12 cellular contexts compared by ENCODE assay signal in genomic region chr5:143812085-143812705, GRCh38. TPM values are rescaled to one million over a fixed set of nuclear protein-coding genes. Genes with fewer than 3 reads are reported as not detected.
DNase-seq lines count a peak whose midpoint lies in the region; ATAC-seq, FAIRE-seq and TF ChIP-seq lines count a peak whose summit lies in the region.
"Had no signal": no experiment of that assay in that cellular context is flagged by ENCODE, and none has a peak within 500 bp of the region (broad histone marks: within the 10 kb centered on the region; RNA-seq: fewer than 3 reads in every experiment).

Gene HMHB1, plus strand, starts transcription at chr5:143812161.

- DNase-seq in GM06990 (ENCODE audit: extremely low read depth, insufficient read length) (peak; percentile 43), NAMALWA (ENCODE audit: low spot score) (peak; percentile 34), H1 (ENCODE audit: low read depth in 1 of 2, low spot score in 2 of 2) (no peak), transverse colon (no peak), HEK293T (ENCODE audit: extremely low spot score) (no peak), NCI-H187 treated with DMSO at 0.1 percent for 48 hours (lab: John Stamatoyannopoulos, UW) (no peak)
- no peak for DNase-seq in activated CD4-positive, CD25-positive, alpha-beta regulatory T cell (lab: John Stamatoyannopoulos, UW)
- DNase-seq: activated CD4-positive, alpha-beta T cell treated with anti-CD3 and anti-CD28 coated beads, Interleukin-2, amount 50 U/mL, for 1 hour; nucleus accumbens had no signal

- H2AK5ac ChIP-seq in H1 (ENCODE audit: low read depth, low read length), result no peak within 1 kb of the TSS

- H3K14ac ChIP-seq in H1 (ENCODE audit: insufficient read length), result no peak within 1 kb of the TSS

- H4K5ac ChIP-seq in H1 (ENCODE audit: insufficient read length, low read depth, low read length), result no peak within 1 kb of the TSS

- H3K56ac ChIP-seq in H1 (replicated peaks; ENCODE audit: insufficient read length, low read depth, low read length), result no peak within 1 kb of the TSS

- in situ Hi-C loops in transverse colon (cut with MboI; ENCODE audit: low pct_ligation_motif_present in 1 of 4, low pct_unique_long_range_greater_than_20kb in 1 of 4, low sequenced_read_pairs in 3 of 4), result loop anchor here in 1 of 4 donors (25.0 kb wide), 2 partner anchors 375 to 800 kb away; no protein-coding TSS in a partner anchor

- TF ChIP-seq EP300 in H1 (IDR thresholded peaks at IDR 0.05; ENCODE audit: borderline replicate concordance in 1 of 2, low read depth in 2 of 2, low read length in 2 of 2) (no peak), transverse colon (IDR thresholded peaks at IDR 0.05; ENCODE audit: low read depth) (no peak)

- CTCF ChIA-PET in H1 (lab: Charles Lee; ENCODE audit: partially characterized antibody) (interaction anchor here (1.2 kb wide), 1 partner anchor 12 kb away, joined by 3 read pairs; no protein-coding TSS in a partner anchor), HEK293T (lab: Yijun Ruan, JAX) (no interaction called here)

- TF ChIP-seq CTCF in GM06990 (IDR thresholded peaks at IDR 0.05; ENCODE audit: insufficient read depth, low read length, poor library complexity, severe bottlenecking) (no peak), H1 (IDR thresholded peaks at IDR 0.05; ENCODE audit: control extremely low read depth in 1 of 3, insufficient read depth in 1 of 3, low read depth in 1 of 3, low read length in 3 of 3) (no peak), transverse colon (IDR thresholded peaks at IDR 0.05) (no peak)

- no peak within 1 kb of the TSS for H3K18ac ChIP-seq in H1 (ENCODE audit: extremely low read depth, low read length)

- no peak within 1 kb of the TSS for H3K4me2 ChIP-seq in H1 (ENCODE audit: insufficient read depth in 1 of 2, low read depth in 2 of 2, low read length in 2 of 2)
- H3K4me2 ChIP-seq: hepatocyte had no signal

- ATAC-seq in GM19463 (IDR thresholded peaks at IDR 0.05; ENCODE audit: unreplicated experiment), result peak; percentile 70

- H3K79me2 ChIP-seq in H1 (ENCODE audit: control insufficient read depth in 1 of 2, insufficient read depth in 2 of 2, low read length in 2 of 2), result no peaks in the 10 kb centered on the region
- H3K79me2 ChIP-seq: hepatocyte had no signal

- no peaks in the 10 kb centered on the region for H3K79me1 ChIP-seq in H1 (ENCODE audit: low read depth, low read length)

- H3K4me3 ChIP-seq in GM06990 (replicated peaks; ENCODE audit: low read depth, low read length), result peak within 1 kb of the TSS; percentile 50
- H3K4me3 ChIP-seq in H1 (ENCODE audit: extremely low read depth in 1 of 4, insufficient read depth in 2 of 4, low read depth in 3 of 4, low read length in 4 of 4), result no peak within 1 kb of the TSS
- H3K4me3 ChIP-seq in transverse colon, result no peak within 1 kb of the TSS
- H3K4me3 ChIP-seq: hepatocyte had no signal

- H3K36me3 ChIP-seq in GM06990 (ENCODE audit: control insufficient read depth, insufficient read depth, low read length) (no peaks in the 10 kb centered on the region), H1 (ENCODE audit: control insufficient read depth in 2 of 4, insufficient read depth in 4 of 4, low read length in 3 of 4) (no peaks in the 10 kb centered on the region), transverse colon (no peaks in the 10 kb centered on the region)

- TF ChIP-seq RAD21 in H1 (IDR thresholded peaks at IDR 0.05 in 1 of 2, conservative IDR thresholded peaks at IDR 0.05 in 1 of 2; ENCODE audit: low read depth in 2 of 2, low read length in 2 of 2), result no peak

- no peak within 1 kb of the TSS for H2BK15ac ChIP-seq in H1 (ENCODE audit: low read length)

- H3K27ac ChIP-seq in H1 (ENCODE audit: low read depth, low read length) (no peak within 1 kb of the TSS), transverse colon (no peak within 1 kb of the TSS)
- H3K27ac ChIP-seq: hepatocyte had no signal

- no peaks in the 10 kb centered on the region for H4K20me1 ChIP-seq in H1 (replicated peaks in 1 of 2; ENCODE audit: control insufficient read depth in 1 of 2, insufficient read depth in 2 of 2, low read length in 2 of 2)

- H2BK5ac ChIP-seq in H1 (ENCODE audit: low read depth, low read length), result no peak within 1 kb of the TSS

- H3K23me2 ChIP-seq in H1 (ENCODE audit: low read depth, low read length), result no peaks in the 10 kb centered on the region

- no peak within 1 kb of the TSS for H2BK120ac ChIP-seq in H1 (replicated peaks; ENCODE audit: low read depth, low read length)

- H3K4me1 ChIP-seq in H1 (replicated peaks in 1 of 4; ENCODE audit: control insufficient read depth in 3 of 4, insufficient read depth in 4 of 4, low read length in 3 of 4) (no peaks in the 10 kb centered on the region), transverse colon (no peaks in the 10 kb centered on the region)

- 93% methylated on average over 16 of the region's 16 CpGs; no CpG with 5 or more reads in 1 of the 2 experiments for WGBS in H1 (ENCODE audit: extremely low coverage in 1 of 2, insufficient coverage in 1 of 2, insufficient read length in 1 of 2, insufficient replicate concordance in 2 of 2, low coverage in 1 of 2, low lambda C conversion rate in 2 of 2, missing lambda C conversion rate in 1 of 2), 2 experiments
- WGBS in transverse colon (ENCODE audit: low coverage in 1 of 2), 2 donors, result 68 to 83% methylated on average over 12 to 16 of the region's 16 CpGs

- intact Hi-C loops in transverse colon (cut with DNase I; ENCODE audit: low total_unique reads), result no loop called here

- no peak for FAIRE-seq in H1 (lab: Jason Lieb, UNC)

- H2BK12ac ChIP-seq in H1 (ENCODE audit: low read depth, low read length), result no peak within 1 kb of the TSS

- no peak within 1 kb of the TSS for H4K91ac ChIP-seq in H1 (replicated peaks; ENCODE audit: insufficient read length, low read length)

- H3K9me3 ChIP-seq in H1 (ENCODE audit: insufficient read depth in 2 of 2, low read depth in 1 of 2, low read length in 1 of 2) (no peaks in the 10 kb centered on the region), transverse colon (no peaks in the 10 kb centered on the region)

- no peak within 1 kb of the TSS for H3K4ac ChIP-seq in H1 (replicated peaks; ENCODE audit: insufficient read length, low read depth, low read length)

- H3K27me3 ChIP-seq in GM06990 (replicated peaks; ENCODE audit: control insufficient read depth, insufficient read depth, low read length), result no peaks in the 10 kb centered on the region
- no peaks in the 10 kb centered on the region for H3K27me3 ChIP-seq in H1 (replicated peaks in 1 of 4; ENCODE audit: control insufficient read depth in 3 of 4, extremely low read depth in 1 of 4, insufficient read depth in 3 of 4, low read length in 3 of 4)
- H3K27me3 ChIP-seq in transverse colon, result no peaks in the 10 kb centered on the region
- H3K27me3 ChIP-seq: hepatocyte had no signal

- no peak within 1 kb of the TSS for H4K8ac ChIP-seq in H1 (ENCODE audit: extremely low read depth, insufficient read depth, low read length)

- no peak within 1 kb of the TSS for H3K9ac ChIP-seq in H1 (replicated peaks in 1 of 4; ENCODE audit: extremely low read depth in 1 of 4, low read depth in 3 of 4, low read length in 3 of 4)

- no peak within 1 kb of the TSS for H3K23ac ChIP-seq in H1 (ENCODE audit: insufficient read length)

- TF ChIP-seq POLR2A in H1 (IDR thresholded peaks at IDR 0.05; ENCODE audit: control extremely low read depth in 1 of 2, low read depth in 2 of 2, low read length in 2 of 2) (no peak), transverse colon (IDR thresholded peaks at IDR 0.05) (no peak)

- H2AFZ ChIP-seq in H1 (ENCODE audit: low read length), result peak within 1 kb of the TSS; percentile 74; the same call in 1 of the 2 replicates
- H2AFZ ChIP-seq: hepatocyte had no signal

- POLR2A ChIA-PET in H1 (lab: Charles Lee; ENCODE audit: partially characterized antibody), result interaction anchor here (1.0 kb wide), 1 partner anchor 8 kb away, joined by 3 read pairs; no protein-coding TSS in a partner anchor
- POLR2A ChIA-PET in HEK293T (lab: Yijun Ruan, JAX), result no interaction called here

- H2BK20ac ChIP-seq in H1 (ENCODE audit: low read length), result no peak within 1 kb of the TSS

TF ChIP-seq in H1, 55 proteins besides CTCF, POLR2A, EP300 and RAD21:
- no peak for TF ChIP-seq KDM4A (IDR thresholded peaks at IDR 0.05; ENCODE audit: low read depth, low read length, severe bottlenecking)
- TF ChIP-seq MAX (IDR thresholded peaks at IDR 0.05), result no peak
- TF ChIP-seq GTF2F1 (IDR thresholded peaks at IDR 0.05; ENCODE audit: borderline replicate concordance, low read depth, low read length), result no peak
- no peak for TF ChIP-seq CTBP2 (IDR thresholded peaks at IDR 0.05; ENCODE audit: borderline replicate concordance, insufficient read depth, insufficient read length, low read length)

TF ChIP-seq in HEK293T, 16 proteins besides CTCF, POLR2A, EP300 and RAD21:
- TF ChIP-seq CTBP1 (IDR thresholded peaks at IDR 0.05; ENCODE audit: borderline replicate concordance), result no peak

RNA-seq across cellular contexts. Expression of gene HMHB1, which starts in this region (rescaled TPM):
- not detected in 2 replicates for total RNA-seq in H1 (2021; fragmentation: NEBNext Ultra II Directional; extraction: Animal tissue kit (Norgen Biotek cat#: 25700))
- not detected in 2 replicates for polyA plus RNA-seq in H1 (2011; rRNA removed)
- not detected for polyA plus RNA-seq in H1 (2011; cell fraction: cytosol; rRNA removed)
- not detected for polyA plus RNA-seq in H1 (2011; cell fraction: nucleus; rRNA removed)
- not detected in 4 replicates for polyA plus RNA-seq in H1 (2012, experiment 1 of 2)
- not detected for polyA plus RNA-seq in H1 (2012, experiment 2 of 2)
- not detected for polyA plus RNA-seq in H1 (2013, experiment 1 of 2)
- polyA plus RNA-seq in H1 (2013, experiment 2 of 2), result not detected
- polyA minus RNA-seq in H1 (2011; rRNA and poly(A)+ RNA removed), result not detected in 2 replicates
- not detected for polyA minus RNA-seq in H1 (2011; cell fraction: cytosol; rRNA and poly(A)+ RNA removed)
- not detected for polyA minus RNA-seq in H1 (2011; cell fraction: nucleus; rRNA and poly(A)+ RNA removed)
- total RNA-seq in transverse colon, result not detected
- total RNA-seq: hepatocyte, NCI-H460 had no signal
- polyA plus RNA-seq: hepatocyte had no signal

Comparison
In these comparisons a context has a peak if more than half of its experiments do, and no peak if none do; other contexts are left out.
1. DNase-seq: peak in GM06990 (single experiment) and NAMALWA (single experiment); none in H1 (0 of 2), transverse colon (single experiment), HEK293T (single experiment), activated CD4-positive, CD25-positive, alpha-beta regulatory T cell (0 of 4) and NCI-H187 treated with DMSO at 0.1 percent for 48 hours (single experiment).